11 cellular contexts compared by ENCODE assay signal in the genomic region with DNA sequence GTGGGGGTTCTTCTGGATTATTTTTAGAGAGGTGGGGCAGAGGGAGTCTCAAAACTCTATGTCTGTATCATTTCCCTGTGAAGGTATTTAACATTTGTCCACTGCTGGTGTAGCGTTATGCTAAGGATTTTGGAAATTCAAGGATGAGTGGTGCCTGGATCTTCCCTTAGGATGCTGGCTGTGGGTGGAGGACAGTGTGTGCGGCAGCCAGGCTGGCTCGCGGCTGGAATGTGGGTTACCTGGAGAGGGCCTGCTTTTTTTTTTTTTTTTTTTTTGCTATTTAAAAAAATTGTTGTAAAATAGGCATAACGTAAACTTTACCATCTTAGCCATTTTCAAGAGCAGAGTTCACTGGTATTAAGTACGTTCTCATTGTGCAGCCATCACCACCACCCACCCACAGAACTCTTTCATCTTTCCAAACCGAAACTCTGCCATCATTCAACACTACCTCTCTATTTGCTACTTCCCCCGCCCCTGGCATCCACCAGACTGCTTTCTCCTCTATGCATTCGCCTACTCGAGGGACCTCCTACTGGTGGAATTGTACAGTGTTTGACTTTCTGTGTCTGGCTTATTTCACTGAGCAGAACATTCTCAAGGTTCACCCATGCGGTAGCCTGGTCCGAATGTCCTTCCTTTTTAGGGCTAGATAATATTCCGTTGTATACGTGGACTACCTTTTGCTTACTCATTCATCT.
DNase-seq lines count a peak whose midpoint lies in the region; ATAC-seq and TF ChIP-seq lines count a peak whose summit lies in the region.
"Had no signal": no experiment of that assay in that cellular context is flagged by ENCODE, and none has a peak within 500 bp of the region (broad histone marks: within the 10 kb centered on the region; RNA-seq: fewer than 3 reads in every experiment).

No MANE protein-coding gene starts in this region.

- peak; percentile 38 for DNase-seq in ACHN
- peak; percentile 54 for DNase-seq in GM23338 (ENCODE audit: low spot score)
- DNase-seq in activated CD4-positive, alpha-beta T cell treated with anti-CD3 and anti-CD28 coated beads, Interleukin-2, amount 50 U/mL, for 48 hours, result peak; percentile 36 to 64
- peak; percentile 26 for DNase-seq in iris pigment epithelial cell (ENCODE audit: low read depth)
- no peak for DNase-seq in thyroid gland
- no peak for DNase-seq in substantia nigra (lab: John Stamatoyannopoulos, UW)
- DNase-seq in D341Med (ENCODE audit: low spot score), result no peak
- DNase-seq: NK-92 treated with Interleukin-12 subunit alpha and Interleukin-12 subunit beta, amount 100 ng/mL, for 24 hours; retina had no signal

- no peak overlapping the region for H3K4me3 Mint-ChIP-seq in GM23338

- H2AFZ ChIP-seq in GM23338, result no peak overlapping the region

- H3K9me3 Mint-ChIP-seq in GM23338, result no peaks in the 10 kb centered on the region

- ATAC-seq in GM23338 (peak; percentile 53; the same call in 2 of the 3 replicates), HG03025 (IDR thresholded peaks at IDR 0.05; ENCODE audit: low FRiP score, unreplicated experiment) (no peak)

- H3K79me2 ChIP-seq in GM23338 (replicated peaks; ENCODE audit: insufficient read depth), result no peaks in the 10 kb centered on the region

- TF ChIP-seq POLR2A in thyroid gland (IDR thresholded peaks at IDR 0.05), result no peak

- 78 to 82% methylated on average over 14 of the region's 14 CpGs for WGBS in thyroid gland, 2 donors

- TF ChIP-seq CTCF in GM23338 (conservative IDR thresholded peaks at IDR 0.05; ENCODE audit: low read depth in 2 of 2) (peak; percentile 15 to 27; a peak in 1 of 4 replicates), thyroid gland (IDR thresholded peaks at IDR 0.05) (no peak)

- H3K4me1 Mint-ChIP-seq in GM23338, result peaks cover 9% of the 10 kb centered on the region

- 0 out of 3 replicates have a peak, but pooled peaks cover 2% of the 10 kb centered on the region for H3K36me3 Mint-ChIP-seq in GM23338 (ENCODE audit: low read depth)

- H3K27ac Mint-ChIP-seq in GM23338, result no peak overlapping the region

- no peak overlapping the region for H3K4me3 ChIP-seq in GM23338
- no peak overlapping the region for H3K4me3 ChIP-seq in thyroid gland (replicated peaks in 1 of 3)
- H3K4me3 ChIP-seq: dorsolateral prefrontal cortex had no signal

- H3K4me2 ChIP-seq in GM23338, result no peak overlapping the region

- in situ Hi-C loops in ACHN (cut with HindIII; ENCODE audit: low pct_ligation_motif_present, low pct_unique_long_range_greater_than_20kb, low sequenced_read_pairs), result no loop called here

- H3K27me3 Mint-ChIP-seq in GM23338 (ENCODE audit: insufficient read depth, low read depth, poor library complexity), result peaks cover 6% of the 10 kb centered on the region

- H3K27ac ChIP-seq in GM23338 (ENCODE audit: low read depth) (peak overlapping the region; percentile 50; the same call in 1 of the 2 replicates), thyroid gland (no peak overlapping the region), substantia nigra (ENCODE audit: low read depth, low read length, poor library complexity, severe bottlenecking) (no peak overlapping the region)

- no peaks in the 10 kb centered on the region for H3K4me1 ChIP-seq in GM23338 (ENCODE audit: insufficient read depth)
- H3K4me1 ChIP-seq in thyroid gland, result peaks cover 29 to 43% of the 10 kb centered on the region in 2 donors

- no peaks in the 10 kb centered on the region for H3K27me3 ChIP-seq in GM23338 (ENCODE audit: insufficient read depth)
- no peaks in the 10 kb centered on the region for H3K27me3 ChIP-seq in thyroid gland
- H3K27me3 ChIP-seq: dorsolateral prefrontal cortex had no signal

- no peaks in the 10 kb centered on the region for H3K9me3 ChIP-seq in thyroid gland

- H3K9me2 ChIP-seq in GM23338 (ENCODE audit: insufficient read depth), result no peaks in the 10 kb centered on the region

- no peaks in the 10 kb centered on the region for H3F3A ChIP-seq in GM23338 (replicated peaks; ENCODE audit: low read depth)

- intact Hi-C loops in thyroid gland (cut with DNase I), result no loop called here

- H4K20me1 ChIP-seq in GM23338 (replicated peaks; ENCODE audit: insufficient read depth), result no peaks in the 10 kb centered on the region

- H3K36me3 ChIP-seq in GM23338 (ENCODE audit: insufficient read depth) (no peaks in the 10 kb centered on the region; the same call in 1 of the 2 replicates), thyroid gland (no peaks in the 10 kb centered on the region)

TF ChIP-seq in GM23338, 12 proteins besides CTCF, POLR2A, EP300 and RAD21 (continues in another document):
- TF ChIP-seq JUNB (IDR thresholded peaks at IDR 0.05; ENCODE audit: unreplicated experiment), result no peak
- TF ChIP-seq, protein P1, sequence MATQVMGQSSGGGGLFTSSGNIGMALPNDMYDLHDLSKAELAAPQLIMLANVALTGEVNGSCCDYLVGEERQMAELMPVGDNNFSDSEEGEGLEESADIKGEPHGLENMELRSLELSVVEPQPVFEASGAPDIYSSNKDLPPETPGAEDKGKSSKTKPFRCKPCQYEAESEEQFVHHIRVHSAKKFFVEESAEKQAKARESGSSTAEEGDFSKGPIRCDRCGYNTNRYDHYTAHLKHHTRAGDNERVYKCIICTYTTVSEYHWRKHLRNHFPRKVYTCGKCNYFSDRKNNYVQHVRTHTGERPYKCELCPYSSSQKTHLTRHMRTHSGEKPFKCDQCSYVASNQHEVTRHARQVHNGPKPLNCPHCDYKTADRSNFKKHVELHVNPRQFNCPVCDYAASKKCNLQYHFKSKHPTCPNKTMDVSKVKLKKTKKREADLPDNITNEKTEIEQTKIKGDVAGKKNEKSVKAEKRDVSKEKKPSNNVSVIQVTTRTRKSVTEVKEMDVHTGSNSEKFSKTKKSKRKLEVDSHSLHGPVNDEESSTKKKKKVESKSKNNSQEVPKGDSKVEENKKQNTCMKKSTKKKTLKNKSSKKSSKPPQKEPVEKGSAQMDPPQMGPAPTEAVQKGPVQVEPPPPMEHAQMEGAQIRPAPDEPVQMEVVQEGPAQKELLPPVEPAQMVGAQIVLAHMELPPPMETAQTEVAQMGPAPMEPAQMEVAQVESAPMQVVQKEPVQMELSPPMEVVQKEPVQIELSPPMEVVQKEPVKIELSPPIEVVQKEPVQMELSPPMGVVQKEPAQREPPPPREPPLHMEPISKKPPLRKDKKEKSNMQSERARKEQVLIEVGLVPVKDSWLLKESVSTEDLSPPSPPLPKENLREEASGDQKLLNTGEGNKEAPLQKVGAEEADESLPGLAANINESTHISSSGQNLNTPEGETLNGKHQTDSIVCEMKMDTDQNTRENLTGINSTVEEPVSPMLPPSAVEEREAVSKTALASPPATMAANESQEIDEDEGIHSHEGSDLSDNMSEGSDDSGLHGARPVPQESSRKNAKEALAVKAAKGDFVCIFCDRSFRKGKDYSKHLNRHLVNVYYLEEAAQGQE (IDR thresholded peaks at IDR 0.05; ENCODE audit: unreplicated experiment), result no peak
- TF ChIP-seq STAT1 (IDR thresholded peaks at IDR 0.05; ENCODE audit: unreplicated experiment), result no peak
- TF ChIP-seq POLR2AphosphoS5 (IDR thresholded peaks at IDR 0.05; ENCODE audit: low read depth), result no peak

Comparison
In these comparisons a context has a peak if more than half of its experiments do, and no peak if none do; other contexts are left out.
1. DNase-seq: peak in ACHN (single experiment), GM23338 (single experiment), activated CD4-positive, alpha-beta T cell treated with anti-CD3 and anti-CD28 coated beads, Interleukin-2, amount 50 U/mL, for 48 hours (2 of 2) and iris pigment epithelial cell (single experiment); none in thyroid gland (0 of 2), substantia nigra (0 of 49) and D341Med (single experiment).
2. CTCF ChIP-seq: peak in GM23338 (2 of 2); none in thyroid gland (0 of 6).